ENCODE assay signal across 8 cellular contexts in genomic region chr17:58666858-58667267, GRCh38. TPM values are rescaled to one million over a fixed set of nuclear protein-coding genes. Genes with fewer than 3 reads are reported as not detected.
A peak's percentile ranks its signal among the peaks of the same experiment; 100 is the strongest.
DNase-seq lines count a peak whose midpoint lies in the region; ATAC-seq and TF ChIP-seq lines count a peak whose summit lies in the region.

No MANE protein-coding gene starts in this region.

- H3K4me1 Mint-ChIP-seq in activated CD4-positive, alpha-beta memory T cell treated with anti-CD3 and anti-CD28 coated beads for 36 hours (ENCODE audit: low read depth), result peaks cover 9% of the 10 kb centered on the region

- H4K91ac ChIP-seq in mesenchymal stem cell (ENCODE audit: low read length), result no peak overlapping the region

- H3K9ac ChIP-seq in mesenchymal stem cell (ENCODE audit: low read length), result no peak overlapping the region

- H3K9me3 ChIP-seq in esophagus squamous epithelium (no peaks in the 10 kb centered on the region), osteoblast (ENCODE audit: low read depth, low read length) (no peaks in the 10 kb centered on the region), mesenchymal stem cell (ENCODE audit: control insufficient read depth, low read length) (no peaks in the 10 kb centered on the region)

- H2BK15ac ChIP-seq in mesenchymal stem cell (ENCODE audit: low read depth, poor library complexity, severe bottlenecking), result no peak overlapping the region

- H3K27ac Mint-ChIP-seq in activated CD4-positive, alpha-beta memory T cell treated with anti-CD3 and anti-CD28 coated beads for 36 hours, result no peak overlapping the region

- H3K27me3 ChIP-seq in esophagus squamous epithelium, result peaks cover 0 to 4% (median 0%) of the 10 kb centered on the region in 4 donors
- no peaks in the 10 kb centered on the region for H3K27me3 ChIP-seq in osteoblast (ENCODE audit: insufficient read depth, low read length)
- peaks cover 0 to 4% of the 10 kb centered on the region in 2 experiments for H3K27me3 ChIP-seq in mesenchymal stem cell (ENCODE audit: control insufficient read depth in 1 of 2, insufficient read depth in 1 of 2, low read length in 2 of 2)

- no peak overlapping the region for H3K23ac ChIP-seq in mesenchymal stem cell (ENCODE audit: low read length in 2 of 2)

- no peak for TF ChIP-seq CTCF in esophagus squamous epithelium (IDR thresholded peaks at IDR 0.05)
- no peak for TF ChIP-seq CTCF in osteoblast (IDR thresholded peaks at IDR 0.05; ENCODE audit: extremely low read depth, low read depth, low read length)

- no peak overlapping the region for H2BK12ac ChIP-seq in mesenchymal stem cell (ENCODE audit: low read length in 2 of 2)

- no peak overlapping the region for H3K14ac ChIP-seq in mesenchymal stem cell (ENCODE audit: low read length in 2 of 2)

- intact Hi-C loops in activated CD4-positive, alpha-beta memory T cell treated with anti-CD3 and anti-CD28 coated beads for 36 hours (cut with micrococcal nuclease), result no loop called here
- intact Hi-C loops in esophagus squamous epithelium (cut with DNase I), result no loop called here

- H3K4me1 ChIP-seq in esophagus squamous epithelium (no peaks in the 10 kb centered on the region), osteoblast (ENCODE audit: insufficient read depth, low read length) (peaks cover 18% of the 10 kb centered on the region), mesenchymal stem cell (ENCODE audit: control insufficient read depth, insufficient read depth, low read depth, low read length) (no peaks in the 10 kb centered on the region)

- no peak overlapping the region for H2BK120ac ChIP-seq in mesenchymal stem cell (ENCODE audit: low read depth, low read length)

- peaks cover 8% of the 10 kb centered on the region for H3K27me3 Mint-ChIP-seq in activated CD4-positive, alpha-beta memory T cell treated with anti-CD3 and anti-CD28 coated beads for 36 hours

- no peak overlapping the region for H2BK5ac ChIP-seq in mesenchymal stem cell (ENCODE audit: low read depth, low read length, poor library complexity, severe bottlenecking)

- CTCF ChIA-PET in activated CD4-positive, alpha-beta memory T cell treated with anti-CD3 and anti-CD28 coated beads for 36 hours (lab: Charles Lee), result interaction anchor here (0.7 kb wide), 1 partner anchor 38 kb away, joined by 3 read pairs; no protein-coding TSS in a partner anchor

- no peaks in the 10 kb centered on the region for H3K79me2 ChIP-seq in osteoblast (ENCODE audit: insufficient read depth, low read length)

- H3K36me3 ChIP-seq in esophagus squamous epithelium, result no peaks in the 10 kb centered on the region
- no peaks in the 10 kb centered on the region for H3K36me3 ChIP-seq in osteoblast (ENCODE audit: insufficient read depth, low read length)
- no peaks in the 10 kb centered on the region for H3K36me3 ChIP-seq in mesenchymal stem cell (ENCODE audit: control insufficient read depth in 1 of 2, insufficient read depth in 2 of 2, low read depth in 1 of 2, low read length in 2 of 2)

- H3K79me1 ChIP-seq in mesenchymal stem cell (replicated peaks; ENCODE audit: low read length, poor library complexity, severe bottlenecking), result no peaks in the 10 kb centered on the region

- H4K8ac ChIP-seq in mesenchymal stem cell (ENCODE audit: low read length), result no peak overlapping the region

- DNase-seq in NCI-H2107 (lab: John Stamatoyannopoulos, UW) (peak; percentile 2), NCI-H2107 treated with DMSO at 0.1 percent for 48 hours (lab: John Stamatoyannopoulos, UW; ENCODE audit: unreplicated experiment) (no peak), esophagus squamous epithelium (lab: John Stamatoyannopoulos, UW) (peak; percentile 20), osteoblast (ENCODE audit: insufficient read length, low spot score, missing footprints) (no peak), mesenchymal stem cell (no peak), AML-193 (lab: John Stamatoyannopoulos, UW) (no peak)
- DNase-seq in activated CD4-positive, alpha-beta memory T cell treated with anti-CD3 and anti-CD28 coated beads for 36 hours, result peak; percentile 59

- no peak overlapping the region for H3K18ac ChIP-seq in mesenchymal stem cell (ENCODE audit: low read depth in 1 of 2, low read length in 2 of 2)

- no peak overlapping the region for H3K4ac ChIP-seq in mesenchymal stem cell (ENCODE audit: low read depth in 1 of 2, low read length in 2 of 2)

- no peaks in the 10 kb centered on the region for H4K20me1 ChIP-seq in osteoblast (ENCODE audit: insufficient read depth, low read length)

- WGBS in esophagus squamous epithelium, 2 donors, result 44 to 60% methylated on average over 15 to 19 of the region's 19 CpGs
- WGBS in mesenchymal stem cell, result 88% methylated on average over 19 of the region's 19 CpGs

- H3K36me3 Mint-ChIP-seq in activated CD4-positive, alpha-beta memory T cell treated with anti-CD3 and anti-CD28 coated beads for 36 hours, result no peaks in the 10 kb centered on the region

- ATAC-seq in GM18870 (IDR thresholded peaks at IDR 0.05; ENCODE audit: unreplicated experiment), result no peak

- H3K4me2 ChIP-seq in osteoblast (ENCODE audit: insufficient read depth, low read length), result peak overlapping the region; percentile 88
- H3K4me2 ChIP-seq in mesenchymal stem cell (ENCODE audit: low read length, poor library complexity, severe bottlenecking), result no peak overlapping the region

- H3K9me3 Mint-ChIP-seq in activated CD4-positive, alpha-beta memory T cell treated with anti-CD3 and anti-CD28 coated beads for 36 hours, result no peaks in the 10 kb centered on the region

- no peak overlapping the region for H2AK5ac ChIP-seq in mesenchymal stem cell (ENCODE audit: low read length, severe bottlenecking)

- no peak for TF ChIP-seq POLR2A in esophagus squamous epithelium (IDR thresholded peaks at IDR 0.05)

- H3K4me3 Mint-ChIP-seq in activated CD4-positive, alpha-beta memory T cell treated with anti-CD3 and anti-CD28 coated beads for 36 hours, result no peak overlapping the region

- peak overlapping the region in 2 of 4 donors; percentile 37 to 42 for H3K27ac ChIP-seq in esophagus squamous epithelium
- peak overlapping the region; percentile 44 for H3K27ac ChIP-seq in osteoblast (ENCODE audit: low read depth, low read length)
- H3K27ac ChIP-seq in mesenchymal stem cell (ENCODE audit: low read length, poor library complexity, severe bottlenecking), result no peak overlapping the region

- POLR2A ChIA-PET in activated CD4-positive, alpha-beta memory T cell treated with anti-CD3 and anti-CD28 coated beads for 36 hours (lab: Charles Lee), result interaction anchor here (1.1 to 1.2 kb wide), 3 partner anchors 8 to 36 kb away, joined by 4 to 9 read pairs (median 5); no protein-coding TSS in a partner anchor

- H3K4me3 ChIP-seq in esophagus squamous epithelium (peak overlapping the region in 3 of 4 donors; percentile 4 to 37 (median 30)), osteoblast (ENCODE audit: insufficient read depth, low read length) (peak overlapping the region; percentile 64), mesenchymal stem cell (ENCODE audit: insufficient read depth in 1 of 2, low read depth in 1 of 2, low read length in 2 of 2) (no peak overlapping the region)

- H2AFZ ChIP-seq in osteoblast (ENCODE audit: low read length) (peak overlapping the region; percentile 58), mesenchymal stem cell (ENCODE audit: low read depth, low read length) (no peak overlapping the region)

RNA-seq across cellular contexts. Expression of gene TEX14, which starts 25.0 kb away (rescaled TPM):
- under 1 TPM; 0.14 to 0.17 TPM for total RNA-seq in activated CD4-positive, alpha-beta memory T cell treated with anti-CD3 and anti-CD28 coated beads for 36 hours
- total RNA-seq in esophagus squamous epithelium (under 1 TPM in 2 of 4 donors, not detected in 2; 0.13 to 0.19 TPM), osteoblast (under 0.01 TPM in 2 replicates)
- polyA plus RNA-seq in mesenchymal stem cell (2013, experiment 1 of 2), result 0.08 TPM
- 0.08 TPM for polyA plus RNA-seq in mesenchymal stem cell (2013, experiment 2 of 2)

RNA-seq across cellular contexts. Expression of gene RAD51C, which starts 25.5 kb away (rescaled TPM):
- 10 to 100 TPM; 64.0 to 66.0 TPM for total RNA-seq in activated CD4-positive, alpha-beta memory T cell treated with anti-CD3 and anti-CD28 coated beads for 36 hours
- total RNA-seq in esophagus squamous epithelium (10 to 100 TPM; 11.6 to 19.2 (median 14.6) TPM), osteoblast (17.4 and 17.7 TPM in 2 replicates)
- 14.0 TPM for polyA plus RNA-seq in mesenchymal stem cell (2013, experiment 1 of 2)
- polyA plus RNA-seq in mesenchymal stem cell (2013, experiment 2 of 2), result 12.5 TPM

Comparison
In these comparisons a context has a peak if more than half of its experiments do, and no peak if none do; other contexts are left out.
1. DNase-seq: peak in NCI-H2107 (single experiment), activated CD4-positive, alpha-beta memory T cell treated with anti-CD3 and anti-CD28 coated beads for 36 hours (single experiment) and esophagus squamous epithelium (single experiment); none in NCI-H2107 treated with DMSO at 0.1 percent for 48 hours (single experiment), osteoblast (single experiment), mesenchymal stem cell (single experiment) and AML-193 (0 of 2).
2. H3K4me3 ChIP-seq: peak in esophagus squamous epithelium (3 of 4) and osteoblast (single experiment); none in mesenchymal stem cell (0 of 2).